ENCODE assay signal across 19 cellular contexts in the genomic region with DNA sequence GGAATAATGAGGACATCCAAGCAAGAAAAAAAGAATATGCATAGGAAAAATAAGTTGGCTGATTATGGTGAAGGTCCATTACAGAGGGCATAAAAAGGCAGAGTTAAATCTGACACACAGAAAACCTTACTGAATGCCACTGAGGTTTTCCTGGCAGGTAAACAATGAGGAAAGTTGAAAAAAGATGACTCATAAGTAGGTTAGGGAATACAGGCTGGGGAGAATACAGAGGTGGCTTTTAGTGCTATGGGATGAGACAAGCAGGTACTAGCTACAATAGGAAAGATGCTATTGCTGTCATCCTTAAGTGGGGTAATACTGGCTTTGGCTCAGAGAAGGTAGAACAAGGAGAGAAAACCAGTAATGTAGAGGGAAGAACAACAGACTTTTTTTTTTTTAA. TPM values are rescaled to one million over a fixed set of nuclear protein-coding genes. Genes with fewer than 3 reads are reported as not detected.
DNase-seq lines count a peak whose midpoint lies in the region; ATAC-seq, FAIRE-seq and TF ChIP-seq lines count a peak whose summit lies in the region.
"Had no signal": no experiment of that assay in that cellular context is flagged by ENCODE, and none has a peak within 500 bp of the region (broad histone marks: within the 10 kb centered on the region; RNA-seq: fewer than 3 reads in every experiment).

No MANE protein-coding gene starts in this region.

- in situ Hi-C loops in KBM-7 (cut with MboI; ENCODE audit: low pct_unique_long_range_greater_than_20kb, low sequenced_read_pairs), result no loop called here

- H2BK120ac ChIP-seq in mesenchymal stem cell (ENCODE audit: low read depth, low read length), result no peak overlapping the region

- no peak overlapping the region for H3K23ac ChIP-seq in mesenchymal stem cell (ENCODE audit: low read length in 2 of 2)

- TF ChIP-seq CTCF in PC-9 (conservative IDR thresholded peaks at IDR 0.05) (no peak), psoas muscle (IDR thresholded peaks at IDR 0.05) (no peak), lower lobe of right lung (IDR thresholded peaks at IDR 0.05) (no peak)

- H4K20me1 ChIP-seq in PC-9 (ENCODE audit: insufficient read depth), result no peaks in the 10 kb centered on the region

- H3K9me3 ChIP-seq in PC-9 (ENCODE audit: insufficient read depth, low read depth) (no peaks in the 10 kb centered on the region), mesenchymal stem cell (ENCODE audit: control insufficient read depth, low read length) (no peaks in the 10 kb centered on the region), psoas muscle (no peaks in the 10 kb centered on the region), lower lobe of right lung (no peaks in the 10 kb centered on the region)
- H3K9me3 ChIP-seq: body of pancreas had no signal

- H3K36me3 ChIP-seq in PC-9 (ENCODE audit: low read depth) (no peaks in the 10 kb centered on the region), mesenchymal stem cell (ENCODE audit: control insufficient read depth in 1 of 2, insufficient read depth in 2 of 2, low read depth in 1 of 2, low read length in 2 of 2) (no peaks in the 10 kb centered on the region), psoas muscle (ENCODE audit: insufficient read depth in 1 of 2, low read depth in 1 of 2) (no peaks in the 10 kb centered on the region), lower lobe of right lung (no peaks in the 10 kb centered on the region)

- intact Hi-C loops in PC-9 (cut with micrococcal nuclease; ENCODE audit: unreplicated experiment) (loop anchor here (5.0 kb wide), 1 partner anchor 36 kb away; no protein-coding TSS in a partner anchor), psoas muscle (cut with DNase I) (no loop called here), lower lobe of right lung (cut with DNase I) (no loop called here)

- BruUV-seq in PC-9 (replicated peaks; lab: Mats Ljungman, UMichigan), result no TSS peak

- H3K27ac ChIP-seq in PC-9 (0 out of 2 replicates have a peak overlapping the region, but pooled peaks have one; percentile 3), epithelial cell of prostate (no peak overlapping the region), mesenchymal stem cell (ENCODE audit: low read length, poor library complexity, severe bottlenecking) (no peak overlapping the region), psoas muscle (no peak overlapping the region), lower lobe of right lung (no peak overlapping the region)
- H3K27ac ChIP-seq: body of pancreas, SK-N-MC had no signal

- no peak overlapping the region for H4K8ac ChIP-seq in mesenchymal stem cell (ENCODE audit: low read length)

- no peak overlapping the region for H2BK12ac ChIP-seq in mesenchymal stem cell (ENCODE audit: low read length in 2 of 2)

- H3F3A ChIP-seq in PC-9 (ENCODE audit: insufficient read depth, low read depth), result peaks cover 33% of the 10 kb centered on the region

- CTCF ChIA-PET in PC-9 (lab: Charles Lee), result no interaction called here

- no peak overlapping the region for H3K4ac ChIP-seq in mesenchymal stem cell (ENCODE audit: low read depth in 1 of 2, low read length in 2 of 2)

- no peak overlapping the region for H3K14ac ChIP-seq in mesenchymal stem cell (ENCODE audit: low read length in 2 of 2)

- no peak for ATAC-seq in psoas muscle
- no peak for ATAC-seq in lower lobe of right lung
- ATAC-seq: body of pancreas; stimulated activated naive B cell treated with anti-CD40 and anti-IgM and Interleukin-4, amounts not matched to agents 10 μg/mL and 1 μg/mL and 100 μg/mL, for 72 hours had no signal

- H3K79me1 ChIP-seq in mesenchymal stem cell (replicated peaks; ENCODE audit: low read length, poor library complexity, severe bottlenecking), result no peaks in the 10 kb centered on the region

- no peak for DNase-seq in GM19239 (ENCODE audit: insufficient read length, low spot score)
- peak in 1 of 2 experiments; percentile 67 for DNase-seq in PC-9
- peak; percentile 49 for DNase-seq in epithelial cell of prostate (ENCODE audit: low read depth, low spot score)
- DNase-seq in mesenchymal stem cell, result peak; percentile 18
- no peak for DNase-seq in psoas muscle
- no peak for DNase-seq in KBM-7
- no peak for DNase-seq in lower lobe of right lung
- no peak for DNase-seq in OCI-M1 (lab: John Stamatoyannopoulos, UW)
- DNase-seq: activated CD8-positive, alpha-beta memory T cell treated with anti-CD3 and anti-CD28 coated beads for 24 hours; body of pancreas; effector memory CD4-positive, alpha-beta T cell; H7; Karpas-422; NCI-H1436; NCI-H446 treated with DMSO at 0.1 percent for 48 hours; small intestine; stimulated activated naive B cell treated with anti-CD40 and anti-IgM and Interleukin-4, amounts not matched to agents 10 μg/mL and 1 μg/mL and 100 μg/mL, for 72 hours had no signal

- H2AFZ ChIP-seq in PC-9 (no peak overlapping the region), mesenchymal stem cell (ENCODE audit: low read depth, low read length) (no peak overlapping the region)

- H3K4me2 ChIP-seq in PC-9 (peak overlapping the region; percentile 49), mesenchymal stem cell (ENCODE audit: low read length, poor library complexity, severe bottlenecking) (no peak overlapping the region)

- no peak overlapping the region for H4K91ac ChIP-seq in mesenchymal stem cell (ENCODE audit: low read length)

- no peaks in the 10 kb centered on the region; the same call in 1 of the 2 replicates for H3K9me2 ChIP-seq in PC-9 (ENCODE audit: insufficient read depth)

- peak; percentile 4 for FAIRE-seq in GM19239 (lab: Jason Lieb, UNC)
- FAIRE-seq: frontal cortex, small intestine had no signal

- H3K18ac ChIP-seq in mesenchymal stem cell (ENCODE audit: low read depth in 1 of 2, low read length in 2 of 2), result no peak overlapping the region

- H2BK5ac ChIP-seq in mesenchymal stem cell (ENCODE audit: low read depth, low read length, poor library complexity, severe bottlenecking), result no peak overlapping the region

- no peaks in the 10 kb centered on the region; the same call in 1 of the 2 replicates for H3K79me2 ChIP-seq in PC-9 (ENCODE audit: low read depth)

- H3K27me3 ChIP-seq in PC-9 (ENCODE audit: insufficient read depth, low read depth), result no peaks in the 10 kb centered on the region
- H3K27me3 ChIP-seq in mesenchymal stem cell (ENCODE audit: control insufficient read depth in 1 of 2, insufficient read depth in 1 of 2, low read length in 2 of 2), result no peaks in the 10 kb centered on the region
- no peaks in the 10 kb centered on the region for H3K27me3 ChIP-seq in psoas muscle (ENCODE audit: insufficient read depth in 3 of 3, low read length in 2 of 3)
- H3K27me3 ChIP-seq in lower lobe of right lung (ENCODE audit: low read depth), result no peaks in the 10 kb centered on the region
- H3K27me3 ChIP-seq: body of pancreas had no signal

- H2BK15ac ChIP-seq in mesenchymal stem cell (ENCODE audit: low read depth, poor library complexity, severe bottlenecking), result no peak overlapping the region

- H3K4me1 ChIP-seq in PC-9 (replicated peaks; ENCODE audit: insufficient read depth) (peaks cover 21% of the 10 kb centered on the region), mesenchymal stem cell (ENCODE audit: control insufficient read depth, insufficient read depth, low read depth, low read length) (no peaks in the 10 kb centered on the region), psoas muscle (no peaks in the 10 kb centered on the region), lower lobe of right lung (no peaks in the 10 kb centered on the region)

- H3K4me3 ChIP-seq in PC-9, result no peak overlapping the region
- H3K4me3 ChIP-seq in mesenchymal stem cell (ENCODE audit: insufficient read depth in 1 of 2, low read depth in 1 of 2, low read length in 2 of 2), result no peak overlapping the region
- H3K4me3 ChIP-seq in psoas muscle, result no peak overlapping the region
- H3K4me3 ChIP-seq in lower lobe of right lung, result no peak overlapping the region
- H3K4me3 ChIP-seq: body of pancreas, SK-N-MC had no signal

- H3K9ac ChIP-seq in mesenchymal stem cell (ENCODE audit: low read length), result no peak overlapping the region

- POLR2A ChIA-PET in PC-9 (lab: Charles Lee; ENCODE audit: unreplicated experiment), result interaction anchor here (0.7 kb wide), 2 partner anchors 286 to 504 kb away, joined by 4 to 9 read pairs; no protein-coding TSS in a partner anchor

- no peak overlapping the region for H2AK5ac ChIP-seq in mesenchymal stem cell (ENCODE audit: low read length, severe bottlenecking)

RNA-seq across cellular contexts. Expression of gene CSTF3, which starts 44.7 kb away (rescaled TPM):
- 45.6 and 46.5 TPM in 2 replicates for total RNA-seq in PC-9 (2021)
- polyA plus RNA-seq in mesenchymal stem cell (2013, experiment 1 of 2), result 23.5 TPM
- polyA plus RNA-seq in mesenchymal stem cell (2013, experiment 2 of 2), result 24.6 TPM
- total RNA-seq in psoas muscle, result 10 to 100 TPM; 10.7 to 18.0 (median 13.4) TPM
- 10 to 100 TPM; 10.7 to 32.3 (median 21.1) TPM for polyA plus RNA-seq in psoas muscle
- 20.4 TPM for total RNA-seq in lower lobe of right lung

Comparison
In these comparisons a context has a peak if more than half of its experiments do, and no peak if none do; other contexts are left out.
1. DNase-seq: peak in epithelial cell of prostate (single experiment) and mesenchymal stem cell (single experiment); none in GM19239 (single experiment), psoas muscle (0 of 2), KBM-7 (single experiment), lower lobe of right lung (single experiment) and OCI-M1 (single experiment).